ENCODE assay signal across 13 cellular contexts in genomic region chr9:92961627-92962302, GRCh38. TPM values are rescaled to one million over a fixed set of nuclear protein-coding genes. Genes with fewer than 3 reads are reported as not detected.
A peak's percentile ranks its signal among the peaks of the same experiment; 100 is the strongest.
DNase-seq lines count a peak whose midpoint lies in the region; ATAC-seq, FAIRE-seq and TF ChIP-seq lines count a peak whose summit lies in the region.
"Had no signal": no experiment of that assay in that cellular context is flagged by ENCODE, and none has a peak within 500 bp of the region (broad histone marks: within the 10 kb centered on the region; RNA-seq: fewer than 3 reads in every experiment).

No MANE protein-coding gene starts in this region.

- peaks cover 60% of the 10 kb centered on the region for H3K4me1 Mint-ChIP-seq in activated naive CD8-positive, alpha-beta T cell (ENCODE audit: low read depth)

- peaks cover 0 to 8% (median 6%) of the 10 kb centered on the region in 8 donors for H3K9me3 ChIP-seq in spleen
- no peaks in the 10 kb centered on the region for H3K9me3 ChIP-seq in body of pancreas

- no peak for TF ChIP-seq POLR2A in spleen (IDR thresholded peaks at IDR 0.05)
- TF ChIP-seq POLR2A in body of pancreas (IDR thresholded peaks at IDR 0.05), result no peak

- FAIRE-seq in GM18507 (lab: Jason Lieb, UNC), result peak; percentile 77

- H3K36me3 Mint-ChIP-seq in activated naive CD8-positive, alpha-beta T cell, result peaks cover 8% of the 10 kb centered on the region

- TF ChIP-seq CTCF in spleen (IDR thresholded peaks at IDR 0.05 in 8 of 11, conservative IDR thresholded peaks at IDR 0.05 in 3 of 11), result no peak
- TF ChIP-seq CTCF in body of pancreas (IDR thresholded peaks at IDR 0.05), result no peak

- H3K27ac ChIP-seq in spleen, result peak overlapping the region; percentile 28 to 99 (median 96)
- no peak overlapping the region for H3K27ac ChIP-seq in body of pancreas
- H3K27ac ChIP-seq: VCaP had no signal

- no peaks in the 10 kb centered on the region for H3K27me3 Mint-ChIP-seq in activated naive CD8-positive, alpha-beta T cell

- no peak for DNase-seq in GM18507 (ENCODE audit: extremely low spot score, insufficient read length, low read depth)
- DNase-seq in RKO (ENCODE audit: low spot score), result peak; percentile 77
- DNase-seq in spleen, result no peak
- no peak for DNase-seq in AG20443 (ENCODE audit: low spot score)
- DNase-seq in body of pancreas, result no peak
- no peak for DNase-seq in SK-N-DZ (ENCODE audit: low spot score)
- DNase-seq: islet precursor cell, occipital lobe had no signal

- H3K27me3 ChIP-seq in spleen (replicated peaks in 1 of 7) (no peaks in the 10 kb centered on the region), body of pancreas (no peaks in the 10 kb centered on the region)

- no peaks in the 10 kb centered on the region for H3K9me3 Mint-ChIP-seq in activated naive CD8-positive, alpha-beta T cell (ENCODE audit: low read depth)

- H3K4me3 ChIP-seq in spleen (peak overlapping the region in 1 of 8 donors; percentile 20), body of pancreas (no peak overlapping the region)

- intact Hi-C loops in spleen (cut with DNase I; ENCODE audit: low total_unique reads) (no loop called here), body of pancreas (cut with DNase I) (no loop called here)

- H3K36me3 ChIP-seq in spleen (peaks cover 0 to 5% (median 0%) of the 10 kb centered on the region in 6 donors), body of pancreas (replicated peaks in 1 of 2; ENCODE audit: insufficient read depth in 1 of 2, low read depth in 2 of 2) (no peaks in the 10 kb centered on the region)

- WGBS in spleen, 5 donors, result 61 to 75% (median 65%) methylated on average over 3 of the region's 3 CpGs
- 61 to 85% methylated on average over 2 to 3 of the region's 3 CpGs for WGBS in body of pancreas, 2 donors

- no peak for ATAC-seq in GM21786 (IDR thresholded peaks at IDR 0.05; ENCODE audit: unreplicated experiment)
- ATAC-seq in body of pancreas, result no peak

- H3K4me3 Mint-ChIP-seq in activated naive CD8-positive, alpha-beta T cell, result peak overlapping the region; percentile 30

- H3K27ac Mint-ChIP-seq in activated naive CD8-positive, alpha-beta T cell, result peak overlapping the region; percentile 89

- H3K4me1 ChIP-seq in spleen (peaks cover 9 to 66% (median 35%) of the 10 kb centered on the region in 6 donors), body of pancreas (peaks cover 7% of the 10 kb centered on the region)

RNA-seq across cellular contexts. Expression of gene FGD3, which starts 14.4 kb away (rescaled TPM):
- total RNA-seq in spleen, result 10 to 100 TPM; 60.4 to 99.1 (median 72.6) TPM
- 10 to 100 TPM; 30.7 to 54.5 (median 37.6) TPM for polyA plus RNA-seq in spleen
- total RNA-seq in body of pancreas, result 10 to 100 TPM; 12.2 to 13.2 TPM
- not detected in 2 replicates for polyA plus RNA-seq in SK-N-DZ (2014; cell fraction: cytosol; rRNA removed)
- not detected in 2 replicates for polyA plus RNA-seq in SK-N-DZ (2014; cell fraction: nucleus; rRNA removed)
- total RNA-seq: fibroblast of lung, MCF 10A had no signal
- polyA plus RNA-seq: fibroblast of lung had no signal

Comparison
In these comparisons a context has a peak if more than half of its experiments do, and no peak if none do; other contexts are left out.
1. H3K27ac ChIP-seq: peak in spleen (8 of 8); none in body of pancreas (0 of 4).
2. RNA of gene FGD3, which starts 14.4 kb away (total RNA-seq): 60.4 to 99.1 TPM in spleen; 12.2 to 13.2 TPM in body of pancreas; every median in the first group is over 4 times any median in the second.